ENCODE assay signal across 11 cellular contexts in the genomic region with DNA sequence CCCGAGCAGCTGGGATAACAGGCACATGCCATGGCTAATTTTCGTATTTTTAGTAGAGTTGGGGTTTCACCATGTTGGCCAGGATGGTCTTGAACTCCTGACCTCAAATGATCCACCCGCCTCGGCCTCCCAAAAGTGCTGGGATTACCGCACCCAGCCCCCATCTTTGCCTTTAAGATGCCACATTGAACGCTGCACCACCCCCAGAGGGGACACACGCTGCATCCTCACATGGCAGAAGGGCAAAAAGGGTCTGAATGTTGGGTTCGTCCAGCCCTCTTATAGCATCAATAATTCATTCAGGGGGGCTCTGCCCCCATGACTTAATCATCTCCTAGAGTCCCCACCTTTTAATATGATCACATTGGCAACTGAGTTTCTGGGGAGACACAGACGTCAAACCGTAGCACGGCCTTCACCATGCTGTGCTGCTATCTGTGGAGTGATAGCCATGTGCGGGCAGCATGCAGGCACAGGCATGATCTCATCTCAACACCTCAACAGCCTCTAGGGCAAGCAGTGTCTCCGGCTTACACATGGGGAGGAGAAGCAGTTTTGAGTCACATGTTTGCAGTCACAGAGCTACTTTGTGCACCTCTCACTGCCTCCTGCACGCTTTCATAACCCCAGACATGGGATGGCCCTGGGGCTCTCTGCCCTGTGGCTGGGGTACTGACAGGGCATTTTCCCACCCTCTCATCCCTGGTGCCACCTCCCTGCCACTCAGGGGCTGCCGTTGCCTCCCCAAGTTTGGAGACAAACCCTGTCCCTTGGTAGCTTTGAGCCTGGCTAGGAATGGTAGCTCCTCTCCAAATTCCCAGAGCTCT. TPM values are rescaled to one million over a fixed set of nuclear protein-coding genes. Genes with fewer than 3 reads are reported as not detected.
A peak's percentile ranks its signal among the peaks of the same experiment; 100 is the strongest.
DNase-seq lines count a peak whose midpoint lies in the region; ATAC-seq and TF ChIP-seq lines count a peak whose summit lies in the region.
"Had no signal": no experiment of that assay in that cellular context is flagged by ENCODE, and none has a peak within 500 bp of the region (broad histone marks: within the 10 kb centered on the region; RNA-seq: fewer than 3 reads in every experiment).

No MANE protein-coding gene starts in this region.

- H3K4me2 ChIP-seq in PC-3 (ENCODE audit: low read length), result no peak overlapping the region

- POLR2A ChIA-PET in PC-3 (lab: Charles Lee; ENCODE audit: unreplicated experiment), result no interaction called here

- no peaks in the 10 kb centered on the region for H3K9me3 ChIP-seq in PC-3 (ENCODE audit: low read length)

- no peaks in the 10 kb centered on the region for H3F3A ChIP-seq in PC-3 (ENCODE audit: low read length, unreplicated experiment)

- H4K20me1 ChIP-seq in PC-3 (ENCODE audit: low read length), result no peaks in the 10 kb centered on the region

- H3K4me3 ChIP-seq in GM12865 (ENCODE audit: low read depth, low read length) (no peak overlapping the region), PC-3 (ENCODE audit: low read length) (no peak overlapping the region), choroid plexus epithelial cell (ENCODE audit: low read depth, low read length) (no peak overlapping the region)
- H3K4me3 ChIP-seq: dorsolateral prefrontal cortex had no signal

- no TSS peak for BruUV-seq in PC-3 (replicated peaks; lab: Mats Ljungman, UMichigan)

- ATAC-seq in PC-3, result no peak
- ATAC-seq: left colon had no signal

- H3K79me2 ChIP-seq in PC-3 (ENCODE audit: low read length), result no peaks in the 10 kb centered on the region

- H3K27me3 ChIP-seq in PC-3 (ENCODE audit: low read length), result no peaks in the 10 kb centered on the region

- no peaks in the 10 kb centered on the region for H3K9me2 ChIP-seq in PC-3 (replicated peaks; ENCODE audit: low read length)

- no peak overlapping the region for H2AFZ ChIP-seq in PC-3 (ENCODE audit: low read length)

- peak; percentile 63 for DNase-seq in GM12865 (ENCODE audit: low read depth)
- peak; percentile 6 for DNase-seq in PC-3
- peak; percentile 41 for DNase-seq in choroid plexus epithelial cell (ENCODE audit: low read depth)
- peak; percentile 10 for DNase-seq in renal cortical epithelial cell (ENCODE audit: low read depth)
- DNase-seq in stimulated activated naive CD4-positive, alpha-beta T cell (lab: John Stamatoyannopoulos, UW), result no peak
- DNase-seq in foreskin melanocyte, result no peak
- no peak for DNase-seq in SIG-M5 treated with dmso at 0.1 percent for 504 hours (lab: John Stamatoyannopoulos, UW; ENCODE audit: unreplicated experiment)
- DNase-seq in NCI-H1092 (lab: John Stamatoyannopoulos, UW), result no peak
- DNase-seq: HCEC 1CT, left colon had no signal

- no peaks in the 10 kb centered on the region for H3K36me3 ChIP-seq in PC-3 (ENCODE audit: low read depth, low read length)

- H3K9ac ChIP-seq in PC-3 (ENCODE audit: low read length), result no peak overlapping the region

- CTCF ChIA-PET in PC-3 (lab: Charles Lee), result no interaction called here

- peaks cover 3% of the 10 kb centered on the region; the same call in 1 of the 2 replicates for H3K4me1 ChIP-seq in PC-3 (ENCODE audit: insufficient read depth, low read length)

- intact Hi-C loops in PC-3 (cut with micrococcal nuclease), result no loop called here

- no peak overlapping the region for H3K27ac ChIP-seq in PC-3 (ENCODE audit: low read length)
- H3K27ac ChIP-seq: dorsolateral prefrontal cortex had no signal

- TF ChIP-seq CTCF in GM12865 (IDR thresholded peaks at IDR 0.05; ENCODE audit: insufficient read depth, low read depth, low read length, missing control alignments) (no peak), PC-3 (conservative IDR thresholded peaks at IDR 0.05; ENCODE audit: low read depth, low read length) (no peak), choroid plexus epithelial cell (conservative IDR thresholded peaks at IDR 0.05; ENCODE audit: low read depth, low read length) (no peak)

RNA-seq across cellular contexts. Expression of gene IL21R, which starts 30.0 kb away (rescaled TPM):
- total RNA-seq in PC-3 (2014; rRNA removed), result 0.55 TPM in 1 of 2 replicates, not detected in the other
- total RNA-seq in renal cortical epithelial cell, result under 0.01 TPM in 1 of 2 replicates, not detected in the other

Comparison
In these comparisons a context has a peak if more than half of its experiments do, and no peak if none do; other contexts are left out.
1. DNase-seq: peak in GM12865 (single experiment), PC-3 (single experiment), choroid plexus epithelial cell (single experiment) and renal cortical epithelial cell (single experiment); none in stimulated activated naive CD4-positive, alpha-beta T cell (0 of 6), foreskin melanocyte (single experiment), SIG-M5 treated with dmso at 0.1 percent for 504 hours (single experiment) and NCI-H1092 (single experiment).